In genomic region chr3:130950641-130951040, GRCh38 we compare ENCODE assay signal across 20 cellular contexts. TPM values are rescaled to one million over a fixed set of nuclear protein-coding genes. Genes with fewer than 3 reads are reported as not detected.
DNase-seq lines count a peak whose midpoint lies in the region; ATAC-seq and TF ChIP-seq lines count a peak whose summit lies in the region.
"Had no signal": no experiment of that assay in that cellular context is flagged by ENCODE, and none has a peak within 500 bp of the region (broad histone marks: within the 10 kb centered on the region; RNA-seq: fewer than 3 reads in every experiment).

No MANE protein-coding gene starts in this region.

- H3K27ac Mint-ChIP-seq in stimulated activated effector memory CD8-positive, alpha-beta T cell treated with anti-CD3 and anti-CD28 coated beads, Interleukin-12 subunit alpha, Interleukin-12 subunit beta, amount 100 ng/mL, for 72 hours: peak overlapping the region; percentile 73
- H3K27ac Mint-ChIP-seq: activated CD4-positive, alpha-beta T cell treated with anti-CD3 and anti-CD28 coated beads, Interleukin-2, amount 10 ng/mL, durations not matched to agents 7 days and 5 days had no signal

- H3K36me3 Mint-ChIP-seq in stimulated activated effector memory CD8-positive, alpha-beta T cell treated with anti-CD3 and anti-CD28 coated beads, Interleukin-12 subunit alpha, Interleukin-12 subunit beta, amount 100 ng/mL, for 72 hours: peaks cover 87% of the 10 kb centered on the region

- no peak for TF ChIP-seq CTCF in fibroblast of the aortic adventitia (IDR thresholded peaks at IDR 0.05; ENCODE audit: insufficient read depth, low read length)

- peak overlapping the region; percentile 17 for H3K4me3 Mint-ChIP-seq in stimulated activated effector memory CD8-positive, alpha-beta T cell treated with anti-CD3 and anti-CD28 coated beads, Interleukin-12 subunit alpha, Interleukin-12 subunit beta, amount 100 ng/mL, for 72 hours
- H3K4me3 Mint-ChIP-seq: activated CD4-positive, alpha-beta T cell treated with anti-CD3 and anti-CD28 coated beads, Interleukin-2, amount 10 ng/mL, durations not matched to agents 7 days and 5 days had no signal

- DNase-seq in HCEC 1CT: peak; percentile 52
- peak; percentile 71 for DNase-seq in amniotic epithelial cell (ENCODE audit: low read depth)
- peak; percentile 66 for DNase-seq in fibroblast of the aortic adventitia (ENCODE audit: low read depth)
- no peak for DNase-seq in stimulated activated effector memory CD8-positive, alpha-beta T cell treated with anti-CD3 and anti-CD28 coated beads, Interleukin-12 subunit alpha, Interleukin-12 subunit beta, amount 100 ng/mL, for 72 hours (ENCODE audit: low spot score in 2 of 2)
- no peak for DNase-seq in Ammon's horn (ENCODE audit: low spot score)
- DNase-seq in NCI-H1417 (lab: John Stamatoyannopoulos, UW): no peak
- DNase-seq: activated CD4-positive, alpha-beta T cell treated with anti-CD3 and anti-CD28 coated beads, Interleukin-2, amount 10 ng/mL, durations not matched to agents 7 days and 5 days; activated naive CD4-positive, alpha-beta T cell treated with Interleukin-2 at 50 U/mL for 16 hours; body of pancreas; DMS153; effector CD8-positive, alpha-beta T cell; KG1; left ventricle myocardium inferior; NCI-H1092 treated with DMSO at 0.1 percent for 48 hours; NCI-H526; pancreas; SIG-M5; T1000; tibial artery had no signal

- peaks cover 3% of the 10 kb centered on the region for H3K9me3 Mint-ChIP-seq in stimulated activated effector memory CD8-positive, alpha-beta T cell treated with anti-CD3 and anti-CD28 coated beads, Interleukin-12 subunit alpha, Interleukin-12 subunit beta, amount 100 ng/mL, for 72 hours

- no peak for ATAC-seq in stimulated activated effector memory CD8-positive, alpha-beta T cell treated with anti-CD3 and anti-CD28 coated beads, Interleukin-12 subunit alpha, Interleukin-12 subunit beta, amount 100 ng/mL, for 72 hours
- ATAC-seq in HG03175 (IDR thresholded peaks at IDR 0.05; ENCODE audit: unreplicated experiment): no peak
- ATAC-seq: body of pancreas, pancreas had no signal

- no peak overlapping the region for H3K4me3 ChIP-seq in fibroblast of the aortic adventitia (ENCODE audit: low read depth, low read length)
- H3K4me3 ChIP-seq: body of pancreas, left ventricle myocardium inferior, pancreas, tibial artery had no signal

- peaks cover 33% of the 10 kb centered on the region for H3K4me1 Mint-ChIP-seq in stimulated activated effector memory CD8-positive, alpha-beta T cell treated with anti-CD3 and anti-CD28 coated beads, Interleukin-12 subunit alpha, Interleukin-12 subunit beta, amount 100 ng/mL, for 72 hours

RNA-seq across cellular contexts. Expression of gene ATP2C1, which starts 56.8 kb away (rescaled TPM):
- total RNA-seq in fibroblast of the aortic adventitia (ENCODE audit: low replicate concordance): 73.2 and 106 TPM in 2 replicates

Comparison
In these comparisons a context has a peak if more than half of its experiments do, and no peak if none do; other contexts are left out.
1. DNase-seq: peak in HCEC 1CT (single experiment), amniotic epithelial cell (single experiment) and fibroblast of the aortic adventitia (single experiment); none in stimulated activated effector memory CD8-positive, alpha-beta T cell treated with anti-CD3 and anti-CD28 coated beads, Interleukin-12 subunit alpha, Interleukin-12 subunit beta, amount 100 ng/mL, for 72 hours (0 of 2), Ammon's horn (single experiment) and NCI-H1417 (0 of 3).